1 cellular context compared by ENCODE assay signal in genomic region chr1:214219916-214220315, GRCh38.
TF ChIP-seq lines count a peak whose summit lies in the region.

No MANE protein-coding gene starts in this region.

TF ChIP-seq in HEK293, 187 proteins besides CTCF, POLR2A, EP300 and RAD21 (continued from another document):
- no peak for TF ChIP-seq ZSCAN18 (tag by site-specific recombination; IDR thresholded peaks at IDR 0.05)
- TF ChIP-seq PRDM4 (tag by site-specific recombination; IDR thresholded peaks at IDR 0.05): no peak
- TF ChIP-seq ATF2 (tag by site-specific recombination; IDR thresholded peaks at IDR 0.05; ENCODE audit: low read depth): 0 out of 2 replicates have a peak, but pooled peaks have one; percentile 5
